12 cellular contexts compared by ENCODE assay signal in genomic region chr7:141202540-141202939, GRCh38.
DNase-seq lines count a peak whose midpoint lies in the region; ATAC-seq and TF ChIP-seq lines count a peak whose summit lies in the region.
"Had no signal": no experiment of that assay in that cellular context is flagged by ENCODE, and none has a peak within 500 bp of the region (broad histone marks: within the 10 kb centered on the region; RNA-seq: fewer than 3 reads in every experiment).

No MANE protein-coding gene starts in this region.

- DNase-seq in D341Med (ENCODE audit: low spot score) (peak; percentile 73), NCI-H524 (lab: John Stamatoyannopoulos, UW) (peak; percentile 71 to 89), occipital lobe (lab: John Stamatoyannopoulos, UW) (peak; percentile 26), EL (no peak), glomerular visceral epithelial cell (ENCODE audit: extremely low spot score) (no peak)
- DNase-seq: ACHN; CD4-positive, CD25-positive, alpha-beta regulatory T cell; DND-41; GF-D8 had no signal

- peak overlapping the region in 3 of 5 experiments; percentile 16 to 81 (median 64) for H3K27ac Mint-ChIP-seq in brain
- H3K27ac Mint-ChIP-seq: CD4-positive, CD25-positive, alpha-beta regulatory T cell had no signal

- H3K36me3 Mint-ChIP-seq in brain = peaks cover 3% of the 10 kb centered on the region
- H3K36me3 Mint-ChIP-seq: CD4-positive, CD25-positive, alpha-beta regulatory T cell had no signal

- peaks cover 66% of the 10 kb centered on the region for H3K4me1 Mint-ChIP-seq in brain
- H3K4me1 Mint-ChIP-seq: CD4-positive, CD25-positive, alpha-beta regulatory T cell had no signal

- TF ChIP-seq CTCF in brain (conservative IDR thresholded peaks at IDR 0.05) = no peak

- no peak for ATAC-seq in GM18873 (IDR thresholded peaks at IDR 0.05; ENCODE audit: low FRiP score, unreplicated experiment)
- ATAC-seq: HCT116 had no signal

- no peaks in the 10 kb centered on the region for H3K9me3 Mint-ChIP-seq in brain

- peak overlapping the region in 1 of 5 experiments; percentile 3 for H3K4me3 Mint-ChIP-seq in brain
- H3K4me3 Mint-ChIP-seq: CD4-positive, CD25-positive, alpha-beta regulatory T cell had no signal

- H3K27me3 Mint-ChIP-seq in brain = no peaks in the 10 kb centered on the region

Comparison
In these comparisons a context has a peak if more than half of its experiments do, and no peak if none do; other contexts are left out.
1. DNase-seq: peak in D341Med (single experiment), NCI-H524 (2 of 2) and occipital lobe (single experiment); none in EL (single experiment) and glomerular visceral epithelial cell (single experiment).